20 cellular contexts compared by ENCODE assay signal in genomic region chr19:48230555-48231129, GRCh38. TPM values are rescaled to one million over a fixed set of nuclear protein-coding genes. Genes with fewer than 3 reads are reported as not detected.
DNase-seq lines count a peak whose midpoint lies in the region; ATAC-seq and TF ChIP-seq lines count a peak whose summit lies in the region.
"Had no signal": no experiment of that assay in that cellular context is flagged by ENCODE, and none has a peak within 500 bp of the region (broad histone marks: within the 10 kb centered on the region; RNA-seq: fewer than 3 reads in every experiment).

No MANE protein-coding gene starts in this region.

- H3K4me3 ChIP-seq in CD4-positive, alpha-beta memory T cell (ENCODE audit: low read length in 2 of 2), result no peak overlapping the region
- H3K4me3 ChIP-seq: skin epidermis, testis, vagina had no signal

- TF ChIP-seq CTCF in activated CD8-positive, alpha-beta T cell treated with anti-CD3 and anti-CD28 coated beads for 36 hours (IDR thresholded peaks at IDR 0.05), result no peak
- no peak for TF ChIP-seq CTCF in endothelial cell (IDR thresholded peaks at IDR 0.05; ENCODE audit: unreplicated experiment)

- peaks cover 57% of the 10 kb centered on the region for H3K36me3 ChIP-seq in CD4-positive, alpha-beta memory T cell (ENCODE audit: insufficient read depth, low read length)

- CTCF ChIA-PET in activated CD4-positive, alpha-beta T cell treated with anti-CD3 and anti-CD28 coated beads for 36 hours (lab: Charles Lee), result interaction anchor here (0.7 to 1.4 kb wide), 2 partner anchors 18 to 30 kb away, joined by 3 to 7 read pairs; no protein-coding TSS in a partner anchor
- CTCF ChIA-PET in CD4-positive, alpha-beta memory T cell (lab: Charles Lee; ENCODE audit: partially characterized antibody), result interaction anchor here (2.2 kb wide), 1 partner anchor 30 kb away, joined by 7 read pairs; no protein-coding TSS in a partner anchor
- CTCF ChIA-PET in activated CD8-positive, alpha-beta T cell treated with anti-CD3 and anti-CD28 coated beads for 36 hours (lab: Charles Lee), result no interaction called here
- CTCF ChIA-PET in HEK293T (lab: Yijun Ruan, JAX), result no interaction called here

- intact Hi-C loops in activated CD4-positive, alpha-beta T cell treated with anti-CD3 and anti-CD28 coated beads for 36 hours (cut with DNase I, micrococcal nuclease), result no loop called here
- intact Hi-C loops in CD4-positive, alpha-beta memory T cell (cut with micrococcal nuclease), result no loop called here
- intact Hi-C loops in activated CD8-positive, alpha-beta T cell treated with anti-CD3 and anti-CD28 coated beads for 36 hours (cut with micrococcal nuclease), result no loop called here

- no peaks in the 10 kb centered on the region for H3K9me3 Mint-ChIP-seq in activated CD4-positive, alpha-beta T cell treated with anti-CD3 and anti-CD28 coated beads for 36 hours (ENCODE audit: low read depth)
- no peaks in the 10 kb centered on the region for H3K9me3 Mint-ChIP-seq in CD4-positive, alpha-beta memory T cell
- no peaks in the 10 kb centered on the region for H3K9me3 Mint-ChIP-seq in activated CD8-positive, alpha-beta T cell treated with anti-CD3 and anti-CD28 coated beads for 36 hours
- H3K9me3 Mint-ChIP-seq in endothelial cell (ENCODE audit: unreplicated experiment), result no peaks in the 10 kb centered on the region

- no peaks in the 10 kb centered on the region for H3K27me3 ChIP-seq in CD4-positive, alpha-beta memory T cell (ENCODE audit: insufficient read depth, low read length)
- H3K27me3 ChIP-seq: testis, vagina had no signal

- POLR2A ChIA-PET in activated CD4-positive, alpha-beta T cell treated with anti-CD3 and anti-CD28 coated beads for 36 hours (lab: Charles Lee), result interaction anchor here (0.6 to 0.7 kb wide), 2 partner anchors 13 to 147 kb away, joined by 3 read pairs; no protein-coding TSS in a partner anchor
- POLR2A ChIA-PET in CD4-positive, alpha-beta memory T cell (lab: Charles Lee; ENCODE audit: partially characterized antibody), result interaction anchor here (1.4 kb wide), 1 partner anchor 27 kb away, joined by 3 read pairs; no protein-coding TSS in a partner anchor
- POLR2A ChIA-PET in activated CD8-positive, alpha-beta T cell treated with anti-CD3 and anti-CD28 coated beads for 36 hours (lab: Charles Lee), result interaction anchor here (1.4 kb wide), 1 partner anchor 19 kb away, joined by 5 read pairs; no protein-coding TSS in a partner anchor
- POLR2A ChIA-PET in HEK293T (lab: Yijun Ruan, JAX), result no interaction called here

- H3K27ac Mint-ChIP-seq in activated CD4-positive, alpha-beta T cell treated with anti-CD3 and anti-CD28 coated beads for 36 hours, result peak overlapping the region; percentile 45
- H3K27ac Mint-ChIP-seq in CD4-positive, alpha-beta memory T cell, result peak overlapping the region in 6 of 7 donors; percentile 0 to 70 (median 50)
- H3K27ac Mint-ChIP-seq in activated CD8-positive, alpha-beta T cell treated with anti-CD3 and anti-CD28 coated beads for 36 hours, result peak overlapping the region; percentile 26
- no peak overlapping the region for H3K27ac Mint-ChIP-seq in endothelial cell (ENCODE audit: unreplicated experiment)

- H3K4me3 Mint-ChIP-seq in activated CD4-positive, alpha-beta T cell treated with anti-CD3 and anti-CD28 coated beads for 36 hours, result no peak overlapping the region
- H3K4me3 Mint-ChIP-seq in CD4-positive, alpha-beta memory T cell, result no peak overlapping the region
- no peak overlapping the region for H3K4me3 Mint-ChIP-seq in activated CD8-positive, alpha-beta T cell treated with anti-CD3 and anti-CD28 coated beads for 36 hours
- peak overlapping the region; percentile 82 for H3K4me3 Mint-ChIP-seq in endothelial cell (ENCODE audit: unreplicated experiment)

- peaks cover 63% of the 10 kb centered on the region for H3K36me3 Mint-ChIP-seq in activated CD4-positive, alpha-beta T cell treated with anti-CD3 and anti-CD28 coated beads for 36 hours (ENCODE audit: low read depth)
- H3K36me3 Mint-ChIP-seq in CD4-positive, alpha-beta memory T cell, result peaks cover 63 to 77% of the 10 kb centered on the region in 2 donors
- peaks cover 50% of the 10 kb centered on the region for H3K36me3 Mint-ChIP-seq in activated CD8-positive, alpha-beta T cell treated with anti-CD3 and anti-CD28 coated beads for 36 hours (ENCODE audit: low read depth)
- H3K36me3 Mint-ChIP-seq in endothelial cell (ENCODE audit: low read depth, unreplicated experiment), result peaks cover 68% of the 10 kb centered on the region

- peak; percentile 69 for DNase-seq in activated CD4-positive, alpha-beta T cell treated with anti-CD3 and anti-CD28 coated beads for 36 hours
- no peak for DNase-seq in activated CD4-positive, alpha-beta T cell treated with anti-CD3 and anti-CD28 coated beads for 4 hours
- DNase-seq in CD4-positive, alpha-beta memory T cell, result peak in 2 of 5 donors; percentile 16 to 49
- DNase-seq in activated CD8-positive, alpha-beta T cell treated with anti-CD3 and anti-CD28 coated beads for 36 hours, result peak; percentile 75
- no peak for DNase-seq in endothelial cell (ENCODE audit: low spot score)
- no peak for DNase-seq in HEK293T (ENCODE audit: extremely low spot score)
- DNase-seq: 8988T; activated CD4-positive, CD25-positive, alpha-beta regulatory T cell; aorta; central memory CD4-positive, alpha-beta T cell; EL; hypothalamus; NCI-H2171 treated with DMSO at 0.1 percent for 48 hours; NCI-H69; testis had no signal

- peaks cover 9% of the 10 kb centered on the region for H3K4me1 Mint-ChIP-seq in activated CD4-positive, alpha-beta T cell treated with anti-CD3 and anti-CD28 coated beads for 36 hours
- peaks cover 6 to 15% (median 9%) of the 10 kb centered on the region in 4 donors for H3K4me1 Mint-ChIP-seq in CD4-positive, alpha-beta memory T cell
- peaks cover 11% of the 10 kb centered on the region for H3K4me1 Mint-ChIP-seq in activated CD8-positive, alpha-beta T cell treated with anti-CD3 and anti-CD28 coated beads for 36 hours (ENCODE audit: low read depth)
- H3K4me1 Mint-ChIP-seq in endothelial cell (ENCODE audit: unreplicated experiment), result no peaks in the 10 kb centered on the region

- no peaks in the 10 kb centered on the region for H3K9me3 ChIP-seq in CD4-positive, alpha-beta memory T cell (ENCODE audit: control insufficient read depth in 1 of 2, low read length in 2 of 2)
- H3K9me3 ChIP-seq: testis, vagina had no signal

- no peak overlapping the region for H3K27ac ChIP-seq in CD4-positive, alpha-beta memory T cell (ENCODE audit: low read depth, low read length)
- H3K27ac ChIP-seq: skin epidermis, testis, vagina had no signal

- no peaks in the 10 kb centered on the region for H3K27me3 Mint-ChIP-seq in activated CD4-positive, alpha-beta T cell treated with anti-CD3 and anti-CD28 coated beads for 36 hours
- H3K27me3 Mint-ChIP-seq in CD4-positive, alpha-beta memory T cell, result no peaks in the 10 kb centered on the region
- no peaks in the 10 kb centered on the region for H3K27me3 Mint-ChIP-seq in activated CD8-positive, alpha-beta T cell treated with anti-CD3 and anti-CD28 coated beads for 36 hours
- no peaks in the 10 kb centered on the region for H3K27me3 Mint-ChIP-seq in endothelial cell (ENCODE audit: unreplicated experiment)

- H3K4me1 ChIP-seq in CD4-positive, alpha-beta memory T cell (ENCODE audit: insufficient read depth, low read length), result no peaks in the 10 kb centered on the region
- H3K4me1 ChIP-seq: testis, vagina had no signal

- ATAC-seq in activated CD4-positive, alpha-beta T cell treated with anti-CD3 and anti-CD28 coated beads for 36 hours, result peak; percentile 72
- peak; percentile 76 for ATAC-seq in activated CD8-positive, alpha-beta T cell treated with anti-CD3 and anti-CD28 coated beads for 36 hours
- ATAC-seq in HG02571 (IDR thresholded peaks at IDR 0.05; ENCODE audit: unreplicated experiment) (no peak), GM21619 (IDR thresholded peaks at IDR 0.05; ENCODE audit: unreplicated experiment) (no peak)

TF ChIP-seq in HEK293T, 16 proteins besides CTCF, POLR2A, EP300 and RAD21:
- no peak for TF ChIP-seq NFRKB (IDR thresholded peaks at IDR 0.05)
- no peak for TF ChIP-seq BHLHE40 (IDR thresholded peaks at IDR 0.05; ENCODE audit: borderline replicate concordance)
- no peak for TF ChIP-seq ELF4 (IDR thresholded peaks at IDR 0.05)
- no peak for TF ChIP-seq ZNF384 (IDR thresholded peaks at IDR 0.05)
- no peak for TF ChIP-seq ARNT (IDR thresholded peaks at IDR 0.05)
- no peak for TF ChIP-seq CTBP1 (IDR thresholded peaks at IDR 0.05; ENCODE audit: borderline replicate concordance)
- TF ChIP-seq FOXA1 (IDR thresholded peaks at IDR 0.05), result no peak
- no peak for TF ChIP-seq SUZ12 (IDR thresholded peaks at IDR 0.05)
- no peak for TF ChIP-seq FOXM1 (IDR thresholded peaks at IDR 0.05; ENCODE audit: borderline replicate concordance)
- TF ChIP-seq PKNOX1 (IDR thresholded peaks at IDR 0.05), result no peak
- no peak for TF ChIP-seq SP1 (IDR thresholded peaks at IDR 0.05)
- TF ChIP-seq LEF1 (IDR thresholded peaks at IDR 0.05; ENCODE audit: borderline replicate concordance), result no peak
- TF ChIP-seq TARDBP (IDR thresholded peaks at IDR 0.05), result no peak
- TF ChIP-seq HDGF (IDR thresholded peaks at IDR 0.05; ENCODE audit: borderline replicate concordance), result no peak
- TF ChIP-seq L3MBTL2 (conservative IDR thresholded peaks at IDR 0.05), result no peak
- TF ChIP-seq FOXK2 (IDR thresholded peaks at IDR 0.05), result no peak

RNA-seq across cellular contexts. Expression of gene CARD8, which starts 25.1 kb away (rescaled TPM):
- 100 to 1,000 TPM; 109 to 118 TPM for total RNA-seq in activated CD4-positive, alpha-beta T cell treated with anti-CD3 and anti-CD28 coated beads for 36 hours
- total RNA-seq in CD4-positive, alpha-beta memory T cell, result 100 to 1,000 TPM; 310 to 316 TPM
- polyA plus RNA-seq in CD4-positive, alpha-beta memory T cell, result 10 to 100 TPM; 74.9 to 90.5 TPM
- total RNA-seq in activated CD8-positive, alpha-beta T cell treated with anti-CD3 and anti-CD28 coated beads for 36 hours, result 100 to 1,000 TPM; 109 TPM
- 210 TPM for total RNA-seq in endothelial cell (ENCODE audit: unreplicated experiment)

RNA-seq across cellular contexts. Expression of gene ZNF114, which starts 39.2 kb away (rescaled TPM):
- under 1 TPM in 1 of 2 experiments, not detected in 1; 0.12 TPM for total RNA-seq in activated CD4-positive, alpha-beta T cell treated with anti-CD3 and anti-CD28 coated beads for 36 hours
- under 1 TPM in 1 of 2 experiments, not detected in 1; 0.36 TPM for total RNA-seq in CD4-positive, alpha-beta memory T cell
- not detected for polyA plus RNA-seq in CD4-positive, alpha-beta memory T cell
- under 1 TPM; 0.36 TPM for total RNA-seq in activated CD8-positive, alpha-beta T cell treated with anti-CD3 and anti-CD28 coated beads for 36 hours
- total RNA-seq in endothelial cell (ENCODE audit: unreplicated experiment), result 12.2 TPM
- total RNA-seq: mononuclear cell, vagina had no signal
- polyA plus RNA-seq: aorta had no signal

Comparison
In these comparisons a context has a peak if more than half of its experiments do, and no peak if none do; other contexts are left out.
1. DNase-seq: peak in activated CD4-positive, alpha-beta T cell treated with anti-CD3 and anti-CD28 coated beads for 36 hours (single experiment) and activated CD8-positive, alpha-beta T cell treated with anti-CD3 and anti-CD28 coated beads for 36 hours (single experiment); none in activated CD4-positive, alpha-beta T cell treated with anti-CD3 and anti-CD28 coated beads for 4 hours (0 of 2), endothelial cell (single experiment) and HEK293T (single experiment).
2. ATAC-seq: peak in activated CD4-positive, alpha-beta T cell treated with anti-CD3 and anti-CD28 coated beads for 36 hours (single experiment) and activated CD8-positive, alpha-beta T cell treated with anti-CD3 and anti-CD28 coated beads for 36 hours (single experiment); none in HG02571 (single experiment) and GM21619 (single experiment).
3. CTCF ChIA-PET loops: an anchor here in activated CD4-positive, alpha-beta T cell treated with anti-CD3 and anti-CD28 coated beads for 36 hours (0.7 to 1.4 kb wide) and CD4-positive, alpha-beta memory T cell (2.2 kb wide); none called in activated CD8-positive, alpha-beta T cell treated with anti-CD3 and anti-CD28 coated beads for 36 hours and HEK293T.